ENCODE assay signal across 1 cellular context in genomic region chr11:45921561-45922424, GRCh38.
A peak's percentile ranks its signal among the peaks of the same experiment; 100 is the strongest.
TF ChIP-seq lines count a peak whose summit lies in the region.

No MANE protein-coding gene starts in this region.

TF ChIP-seq in WTC11, 78 proteins besides CTCF, POLR2A, EP300 and RAD21 (continued from another document and continues in another):
- no peak for TF ChIP-seq FOXJ3 (CRISPR knock-in tag; IDR thresholded peaks at IDR 0.05; ENCODE audit: borderline replicate concordance)
- no peak for TF ChIP-seq ZNF263 (CRISPR knock-in tag; IDR thresholded peaks at IDR 0.05; ENCODE audit: low read depth)
- TF ChIP-seq MYBL2 (CRISPR knock-in tag; IDR thresholded peaks at IDR 0.05): 0 out of 2 replicates have a peak, but pooled peaks have one; percentile 67
- no peak for TF ChIP-seq JUN (CRISPR knock-in tag; IDR thresholded peaks at IDR 0.05)
- TF ChIP-seq FOXP4 (CRISPR knock-in tag; IDR thresholded peaks at IDR 0.05): peak; percentile 60
- no peak for TF ChIP-seq NFE2L1 (CRISPR knock-in tag; IDR thresholded peaks at IDR 0.05)
- no peak; the same call in none of the 2 replicates for TF ChIP-seq FOXP1 (CRISPR knock-in tag; IDR thresholded peaks at IDR 0.05; ENCODE audit: borderline replicate concordance)
- TF ChIP-seq GRHL2 (CRISPR knock-in tag; IDR thresholded peaks at IDR 0.05; ENCODE audit: insufficient replicate concordance, severe bottlenecking): no peak
- TF ChIP-seq TEAD1 (CRISPR knock-in tag; IDR thresholded peaks at IDR 0.05): peak; percentile 82; the same call in 1 of the 2 replicates
- TF ChIP-seq ZNF423 (CRISPR knock-in tag; IDR thresholded peaks at IDR 0.05): peak; percentile 63
- TF ChIP-seq ZNF396 (CRISPR knock-in tag; IDR thresholded peaks at IDR 0.05; ENCODE audit: borderline replicate concordance): no peak
- peak; percentile 55 for TF ChIP-seq USF2 (CRISPR knock-in tag; IDR thresholded peaks at IDR 0.05)
- TF ChIP-seq GABPB1 (CRISPR knock-in tag; IDR thresholded peaks at IDR 0.05): peak; percentile 45; the same call in 1 of the 2 replicates
- no peak for TF ChIP-seq E2F5 (CRISPR knock-in tag; IDR thresholded peaks at IDR 0.05)
- no peak for TF ChIP-seq ERG (CRISPR knock-in tag; IDR thresholded peaks at IDR 0.05)
- no peak for TF ChIP-seq ZMAT4 (CRISPR knock-in tag; IDR thresholded peaks at IDR 0.05)
- TF ChIP-seq PRDM15 (CRISPR knock-in tag; IDR thresholded peaks at IDR 0.05): no peak
- no peak for TF ChIP-seq ZNF138 (CRISPR knock-in tag; conservative IDR thresholded peaks at IDR 0.05)
- TF ChIP-seq NR2C2 (CRISPR knock-in tag; IDR thresholded peaks at IDR 0.05): no peak
- peak; percentile 78; the same call in 1 of the 2 replicates for TF ChIP-seq FOXK1 (CRISPR knock-in tag; IDR thresholded peaks at IDR 0.05)
- TF ChIP-seq CREB1 (CRISPR knock-in tag; IDR thresholded peaks at IDR 0.05): no peak
- peak; percentile 85; the same call in 1 of the 2 replicates for TF ChIP-seq ZNF281 (CRISPR knock-in tag; IDR thresholded peaks at IDR 0.05)
- TF ChIP-seq ZNF219 (CRISPR knock-in tag; IDR thresholded peaks at IDR 0.05; ENCODE audit: borderline replicate concordance): no peak
- TF ChIP-seq PRRX2 (CRISPR knock-in tag; IDR thresholded peaks at IDR 0.05): no peak
- no peak for TF ChIP-seq ZNF416 (CRISPR knock-in tag; IDR thresholded peaks at IDR 0.05)
- no peak for TF ChIP-seq STAT6 (CRISPR knock-in tag; conservative IDR thresholded peaks at IDR 0.05; ENCODE audit: low read depth)
- TF ChIP-seq ZBTB21 (CRISPR knock-in tag; IDR thresholded peaks at IDR 0.05; ENCODE audit: borderline replicate concordance): 0 out of 2 replicates have a peak, but pooled peaks have one; percentile 16
- 0 out of 2 replicates have a peak, but pooled peaks have one; percentile 64 for TF ChIP-seq KAT7 (CRISPR knock-in tag; IDR thresholded peaks at IDR 0.05; ENCODE audit: borderline replicate concordance)
- TF ChIP-seq ELF4 (CRISPR knock-in tag; IDR thresholded peaks at IDR 0.05; ENCODE audit: low read depth): no peak
- TF ChIP-seq TP53 (CRISPR knock-in tag; IDR thresholded peaks at IDR 0.05): peak; percentile 62
- TF ChIP-seq TEAD4 (CRISPR knock-in tag; IDR thresholded peaks at IDR 0.05): no peak
- TF ChIP-seq ZSCAN18 (CRISPR knock-in tag; IDR thresholded peaks at IDR 0.05): no peak
- no peak for TF ChIP-seq CDX4 (CRISPR knock-in tag; IDR thresholded peaks at IDR 0.05; ENCODE audit: borderline replicate concordance)
- peak; percentile 55; the same call in 1 of the 2 replicates for TF ChIP-seq USF1 (CRISPR knock-in tag; IDR thresholded peaks at IDR 0.05)
- TF ChIP-seq ATF3 (CRISPR knock-in tag; conservative IDR thresholded peaks at IDR 0.05): no peak
- TF ChIP-seq SOX15 (CRISPR knock-in tag; IDR thresholded peaks at IDR 0.05): no peak
- no peak for TF ChIP-seq ZBTB43 (CRISPR knock-in tag; IDR thresholded peaks at IDR 0.05)
- TF ChIP-seq IRF1 (CRISPR knock-in tag; IDR thresholded peaks at IDR 0.05): no peak
- no peak for TF ChIP-seq SMAD4 (CRISPR knock-in tag; IDR thresholded peaks at IDR 0.05)
